ENCODE assay signal across 19 cellular contexts in the genomic region with DNA sequence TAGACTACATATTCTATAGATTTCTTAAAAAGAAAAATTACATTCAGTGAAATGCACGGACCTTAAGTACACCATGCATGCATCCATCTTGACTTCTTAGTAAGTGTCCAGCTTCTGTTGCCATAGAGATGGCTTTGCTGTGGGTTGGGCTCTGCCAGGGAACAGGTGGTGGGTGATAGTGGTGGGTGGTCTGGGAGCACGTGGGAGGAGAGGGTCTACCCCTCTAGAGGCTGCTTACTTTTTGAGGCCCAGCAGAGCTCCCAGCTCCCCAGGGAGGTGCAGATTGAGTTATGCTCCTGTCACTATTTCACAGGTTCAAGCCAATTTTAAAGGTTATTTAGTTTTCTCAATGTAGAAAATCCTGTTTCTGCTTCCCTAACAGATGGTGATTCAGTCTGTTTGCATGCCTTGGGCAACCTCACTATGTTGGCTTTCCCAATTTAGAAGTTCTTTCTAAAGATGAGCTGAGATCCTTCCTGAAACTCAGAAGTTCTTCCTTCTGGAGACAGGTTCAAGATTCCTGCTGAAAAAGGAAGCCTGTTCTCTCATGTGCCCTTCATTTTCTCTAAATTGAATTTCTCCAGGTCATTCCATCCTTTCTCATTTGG.
DNase-seq lines count a peak whose midpoint lies in the region; ATAC-seq, FAIRE-seq and TF ChIP-seq lines count a peak whose summit lies in the region.
"Had no signal": no experiment of that assay in that cellular context is flagged by ENCODE, and none has a peak within 500 bp of the region (broad histone marks: within the 10 kb centered on the region; RNA-seq: fewer than 3 reads in every experiment).

No MANE protein-coding gene starts in this region.

- H3K4me3 ChIP-seq in PC-9, result no peak overlapping the region
- H3K4me3 ChIP-seq in fibroblast of lung (replicated peaks in 1 of 4; ENCODE audit: control extremely low read depth in 1 of 4, insufficient read depth in 1 of 4, low read depth in 3 of 4, low read length in 4 of 4), result no peak overlapping the region
- H3K4me3 ChIP-seq in body of pancreas, result no peak overlapping the region
- H3K4me3 ChIP-seq: cardiac muscle cell, prostate gland, stomach had no signal

- CTCF ChIA-PET in PC-9 (lab: Charles Lee), result no interaction called here

- H3K9me3 ChIP-seq in PC-9 (ENCODE audit: insufficient read depth, low read depth) (no peaks in the 10 kb centered on the region; the same call in 1 of the 2 replicates), fibroblast of lung (ENCODE audit: control insufficient read depth, insufficient read depth, low read depth, low read length) (no peaks in the 10 kb centered on the region), body of pancreas (no peaks in the 10 kb centered on the region)
- H3K9me3 ChIP-seq: prostate gland, stomach had no signal

- H4K20me1 ChIP-seq in PC-9 (ENCODE audit: insufficient read depth) (no peaks in the 10 kb centered on the region), fibroblast of lung (ENCODE audit: control insufficient read depth, extremely low read depth, insufficient read depth, low read length) (no peaks in the 10 kb centered on the region)

- H3K4me1 ChIP-seq in PC-9 (replicated peaks; ENCODE audit: insufficient read depth) (peaks cover 39% of the 10 kb centered on the region), fibroblast of lung (ENCODE audit: control insufficient read depth, extremely low read depth, insufficient read depth, low read length) (peaks cover 7% of the 10 kb centered on the region), body of pancreas (no peaks in the 10 kb centered on the region)
- H3K4me1 ChIP-seq: prostate gland had no signal

- BruUV-seq in PC-9 (replicated peaks; lab: Mats Ljungman, UMichigan), result no TSS peak

- peaks cover 17% of the 10 kb centered on the region; the same call in 1 of the 2 replicates for H3F3A ChIP-seq in PC-9 (ENCODE audit: insufficient read depth, low read depth)

- H3K27ac ChIP-seq in PC-9 (peak overlapping the region; percentile 46), fibroblast of lung (ENCODE audit: insufficient read depth, low read length) (no peak overlapping the region), body of pancreas (no peak overlapping the region)
- H3K27ac ChIP-seq: cardiac muscle cell, prostate gland, stomach had no signal

- POLR2A ChIA-PET in PC-9 (lab: Charles Lee; ENCODE audit: unreplicated experiment), result interaction anchor here (0.7 kb wide), 1 partner anchor 708 kb away, joined by 4 read pairs; no protein-coding TSS in a partner anchor

- FAIRE-seq in H54 (lab: Jason Lieb, UNC), result no peak
- FAIRE-seq: RCC 7860 had no signal

- H3K4me2 ChIP-seq in PC-9 (peak overlapping the region; percentile 45; the same call in 1 of the 2 replicates), fibroblast of lung (ENCODE audit: extremely low read depth, insufficient read depth, low read length) (no peak overlapping the region)

- H3K79me2 ChIP-seq in PC-9 (ENCODE audit: low read depth) (no peaks in the 10 kb centered on the region), fibroblast of lung (ENCODE audit: control insufficient read depth, insufficient read depth, low read length) (no peaks in the 10 kb centered on the region)

- ATAC-seq in body of pancreas, result no peak
- ATAC-seq in HG03520 (IDR thresholded peaks at IDR 0.05; ENCODE audit: unreplicated experiment), result no peak
- ATAC-seq: activated CD4-positive, alpha-beta T cell treated with anti-CD3 and anti-CD28 coated beads for 36 hours; left lobe of liver; SK-N-SH treated with all-trans-retinoic acid at 6 μM for 48 hours had no signal

- DNase-seq in SKM-1 treated with dmso at 0.1 percent for 144 hours (lab: John Stamatoyannopoulos, UW; ENCODE audit: unreplicated experiment) (peak; percentile 27), SKM-1 (lab: John Stamatoyannopoulos, UW; ENCODE audit: unreplicated experiment) (no peak), PC-9 (peak in 1 of 2 experiments; percentile 81), fibroblast of lung (ENCODE audit: low read depth in 2 of 2) (peak; percentile 14 to 36), body of pancreas (no peak), DMS79 treated with DMSO at 0.1 percent for 48 hours (lab: John Stamatoyannopoulos, UW) (no peak), H54 (ENCODE audit: insufficient read length, low spot score) (no peak)
- DNase-seq: activated CD4-positive, alpha-beta T cell treated with anti-CD3 and anti-CD28 coated beads for 36 hours; activated naive CD8-positive, alpha-beta T cell treated with anti-CD3 and anti-CD28 coated beads for 36 hours; CD4-positive, alpha-beta memory T cell; NCI-H1436 treated with DMSO at 0.1 percent for 48 hours; stimulated activated CD4-positive, alpha-beta T cell treated with anti-CD3 and anti-CD28 coated beads, Interleukin-4, amount 100 ng/mL, for 1 hour; stomach had no signal

- TF ChIP-seq CTCF in PC-9 (conservative IDR thresholded peaks at IDR 0.05), result no peak
- TF ChIP-seq CTCF in fibroblast of lung (conservative IDR thresholded peaks at IDR 0.05 in 1 of 2, IDR thresholded peaks at IDR 0.05 in 1 of 2; ENCODE audit: low read depth in 1 of 2, low read length in 2 of 2), result no peak
- TF ChIP-seq CTCF in body of pancreas (IDR thresholded peaks at IDR 0.05), result no peak

- H3K27me3 ChIP-seq in PC-9 (ENCODE audit: insufficient read depth, low read depth) (no peaks in the 10 kb centered on the region), fibroblast of lung (ENCODE audit: control insufficient read depth, insufficient read depth, low read length) (no peaks in the 10 kb centered on the region), body of pancreas (no peaks in the 10 kb centered on the region)
- H3K27me3 ChIP-seq: cardiac muscle cell, stomach had no signal

- no peak overlapping the region for H2AFZ ChIP-seq in PC-9
- H2AFZ ChIP-seq in fibroblast of lung (ENCODE audit: low read length), result no peak overlapping the region

- no peaks in the 10 kb centered on the region for H3K36me3 ChIP-seq in PC-9 (ENCODE audit: low read depth)
- H3K36me3 ChIP-seq in fibroblast of lung (ENCODE audit: control insufficient read depth, insufficient read depth, low read length), result no peaks in the 10 kb centered on the region
- no peaks in the 10 kb centered on the region for H3K36me3 ChIP-seq in body of pancreas (replicated peaks in 1 of 2; ENCODE audit: insufficient read depth in 1 of 2, low read depth in 2 of 2)
- H3K36me3 ChIP-seq: cardiac muscle cell, prostate gland, stomach had no signal

- H3K9ac ChIP-seq in fibroblast of lung (ENCODE audit: insufficient read depth, low read length), result no peak overlapping the region

- no peak for TF ChIP-seq POLR2A in body of pancreas (IDR thresholded peaks at IDR 0.05)
- no peak for TF ChIP-seq POLR2A in H54 (IDR thresholded peaks at IDR 0.05; ENCODE audit: low read depth, low read length)

- H3K9me2 ChIP-seq in PC-9 (ENCODE audit: insufficient read depth), result no peaks in the 10 kb centered on the region

- 63 to 95% methylated on average over 1 to 2 of the region's 2 CpGs for WGBS in body of pancreas, 2 donors

- intact Hi-C loops in PC-9 (cut with micrococcal nuclease; ENCODE audit: unreplicated experiment) (no loop called here), body of pancreas (cut with DNase I) (no loop called here)

Comparison
In these comparisons a context has a peak if more than half of its experiments do, and no peak if none do; other contexts are left out.
1. DNase-seq: peak in SKM-1 treated with dmso at 0.1 percent for 144 hours (single experiment) and fibroblast of lung (2 of 2); none in SKM-1 (single experiment), body of pancreas (0 of 4), DMS79 treated with DMSO at 0.1 percent for 48 hours (single experiment) and H54 (single experiment).